ENCODE assay signal across 8 cellular contexts in genomic region chr19:11639602-11640471, GRCh38. TPM values are rescaled to one million over a fixed set of nuclear protein-coding genes. Genes with fewer than 3 reads are reported as not detected.
DNase-seq lines count a peak whose midpoint lies in the region; ATAC-seq and TF ChIP-seq lines count a peak whose summit lies in the region.

No MANE protein-coding gene starts in this region.

- H3K9me3 ChIP-seq in AG04450 (ENCODE audit: control insufficient read depth, insufficient read depth, low read length) = no peaks in the 10 kb centered on the region

- CTCF ChIA-PET in AG04450 (lab: Charles Lee) = interaction anchor here (1.0 kb wide), 1 partner anchor 11 kb away, joined by 4 read pairs; no protein-coding TSS in a partner anchor

- H3K27ac ChIP-seq in AG04450 (ENCODE audit: low read depth, low read length) (no peak overlapping the region), coronary artery (no peak overlapping the region)

- peak; percentile 66 for DNase-seq in AG04450 (ENCODE audit: low read depth, low spot score)
- DNase-seq in NCI-H345 treated with DMSO at 0.1 percent for 48 hours (lab: John Stamatoyannopoulos, UW; ENCODE audit: unreplicated experiment) = peak; percentile 50
- DNase-seq in activated CD4-positive, alpha-beta T cell treated with anti-CD3 and anti-CD28 coated beads for 4 hours = peak; percentile 76 to 80
- peak; percentile 92 for DNase-seq in coronary artery (ENCODE audit: low spot score)
- peak; percentile 99 for DNase-seq in left kidney (ENCODE audit: low read depth, low spot score)
- DNase-seq in stimulated activated CD4-positive, alpha-beta T cell treated with anti-CD3 and anti-CD28 coated beads, Interleukin-1b, Interleukin-23, amount 100 ng/mL, for 4 hours (ENCODE audit: low read depth in 2 of 2) = peak; percentile 65 to 85

- H3K4me3 ChIP-seq in AG04450 (ENCODE audit: low read depth, low read length) (peak overlapping the region; percentile 77), coronary artery (peak overlapping the region; percentile 74)

- H3K27me3 ChIP-seq in AG04450 (ENCODE audit: control insufficient read depth, insufficient read depth, low read length) = no peaks in the 10 kb centered on the region

- peak; percentile 97 for ATAC-seq in GM19025 (IDR thresholded peaks at IDR 0.05; ENCODE audit: low read depth, unreplicated experiment)
- peak; percentile 96 for ATAC-seq in HG03342 (IDR thresholded peaks at IDR 0.05; ENCODE audit: unreplicated experiment)

- TF ChIP-seq CTCF in AG04450 (IDR thresholded peaks at IDR 0.05; ENCODE audit: low read depth, low read length) (no peak), coronary artery (IDR thresholded peaks at IDR 0.05) (no peak)

- POLR2A ChIA-PET in AG04450 (lab: Yijun Ruan, JAX) = interaction anchor here (0.5 kb wide), 1 partner anchor 348 kb away, joined by 3 read pairs; no protein-coding TSS in a partner anchor

RNA-seq across cellular contexts. Expression of gene ZNF627, which starts 42.6 kb away (rescaled TPM):
- 15.6 and 20.2 TPM in 2 replicates for polyA plus RNA-seq in AG04450 (2011; rRNA removed)
- 13.0 and 23.2 TPM in 2 replicates for polyA minus RNA-seq in AG04450 (2011; rRNA and poly(A)+ RNA removed)
